Comparison of ENCODE assay signal across 16 cellular contexts in genomic region chr10:5555881-5556280, GRCh38. TPM values are rescaled to one million over a fixed set of nuclear protein-coding genes. Genes with fewer than 3 reads are reported as not detected.
"Had no signal": no experiment of that assay in that cellular context is flagged by ENCODE, and none has a peak within 500 bp of the region (broad histone marks: within the 10 kb centered on the region; RNA-seq: fewer than 3 reads in every experiment).

No MANE protein-coding gene starts in this region.

- H3K27me3 ChIP-seq: breast epithelium, testis, uterus had no signal

- H3K4me3 ChIP-seq: breast epithelium, testis, uterus had no signal

- H3K9me3 ChIP-seq: breast epithelium, testis, uterus had no signal

- DNase-seq: activated gamma-delta T cell; activated T-cell treated with anti-CD3 and anti-CD28 coated beads, Interleukin-2, amount 50 U/mL, for 1 hour; anterior cingulate cortex; hippocampal formation; kidney glomerular epithelial cell; naive thymus-derived CD4-positive, alpha-beta T cell; stimulated activated CD4-positive, alpha-beta T cell treated with anti-CD3 and anti-CD28 coated beads, Interleukin-2, amount 100 ng/mL, for 48 hours; stimulated activated naive CD4-positive, alpha-beta T cell treated with Interleukin-2 at 50 U/mL for 16 hours; T-helper 2 cell; testis had no signal

- H3K27ac Mint-ChIP-seq: activated naive CD8-positive, alpha-beta T cell had no signal

- H3K36me3 Mint-ChIP-seq: activated naive CD8-positive, alpha-beta T cell had no signal

- H3K4me1 ChIP-seq: uterus had no signal

- H3K36me3 ChIP-seq: breast epithelium, uterus had no signal

- H3K27ac ChIP-seq: testis, uterus had no signal

- H3K4me3 Mint-ChIP-seq: activated naive CD8-positive, alpha-beta T cell; naive thymus-derived CD4-positive, alpha-beta T cell had no signal

- ATAC-seq: naive thymus-derived CD4-positive, alpha-beta T cell had no signal

- H3K27me3 Mint-ChIP-seq: activated naive CD8-positive, alpha-beta T cell had no signal

RNA-seq across cellular contexts. Expression of gene CALML3, which starts 31.1 kb away (rescaled TPM):
- total RNA-seq: lung microvascular endothelial cell; mononuclear cell; naive thymus-derived CD4-positive, alpha-beta T cell; posterior vena cava; uterus had no signal
- polyA plus RNA-seq: naive thymus-derived CD4-positive, alpha-beta T cell had no signal

RNA-seq across cellular contexts. Expression of gene CALML5, which starts 56.5 kb away (rescaled TPM):
- total RNA-seq: lung microvascular endothelial cell; mononuclear cell; naive thymus-derived CD4-positive, alpha-beta T cell; posterior vena cava; uterus had no signal
- polyA plus RNA-seq: naive thymus-derived CD4-positive, alpha-beta T cell had no signal
